3 cellular contexts compared by ENCODE assay signal in the genomic region with DNA sequence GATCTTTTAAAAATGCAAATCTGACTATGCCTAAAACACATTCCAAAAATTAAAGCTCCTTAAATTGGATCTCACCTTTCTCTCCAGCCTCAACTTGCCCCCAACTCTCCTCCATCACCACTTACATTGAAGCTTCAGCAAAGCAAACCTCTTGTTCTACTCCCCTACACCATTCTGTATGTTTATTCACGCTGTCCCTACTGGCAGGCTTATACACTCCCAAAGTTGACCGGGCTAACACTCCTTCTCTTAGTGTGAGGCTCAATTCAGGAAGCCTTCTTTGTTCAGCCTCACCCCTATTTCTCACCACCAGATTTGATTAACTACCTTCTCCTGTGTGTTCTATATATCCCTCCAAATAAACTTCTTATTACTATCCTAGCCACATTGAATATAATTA.
TF ChIP-seq lines count a peak whose summit lies in the region.

No MANE protein-coding gene starts in this region.

TF ChIP-seq in GM23338, 12 proteins besides CTCF, POLR2A, EP300 and RAD21 (continued from another document and continues in another):
- TF ChIP-seq, protein P1, sequence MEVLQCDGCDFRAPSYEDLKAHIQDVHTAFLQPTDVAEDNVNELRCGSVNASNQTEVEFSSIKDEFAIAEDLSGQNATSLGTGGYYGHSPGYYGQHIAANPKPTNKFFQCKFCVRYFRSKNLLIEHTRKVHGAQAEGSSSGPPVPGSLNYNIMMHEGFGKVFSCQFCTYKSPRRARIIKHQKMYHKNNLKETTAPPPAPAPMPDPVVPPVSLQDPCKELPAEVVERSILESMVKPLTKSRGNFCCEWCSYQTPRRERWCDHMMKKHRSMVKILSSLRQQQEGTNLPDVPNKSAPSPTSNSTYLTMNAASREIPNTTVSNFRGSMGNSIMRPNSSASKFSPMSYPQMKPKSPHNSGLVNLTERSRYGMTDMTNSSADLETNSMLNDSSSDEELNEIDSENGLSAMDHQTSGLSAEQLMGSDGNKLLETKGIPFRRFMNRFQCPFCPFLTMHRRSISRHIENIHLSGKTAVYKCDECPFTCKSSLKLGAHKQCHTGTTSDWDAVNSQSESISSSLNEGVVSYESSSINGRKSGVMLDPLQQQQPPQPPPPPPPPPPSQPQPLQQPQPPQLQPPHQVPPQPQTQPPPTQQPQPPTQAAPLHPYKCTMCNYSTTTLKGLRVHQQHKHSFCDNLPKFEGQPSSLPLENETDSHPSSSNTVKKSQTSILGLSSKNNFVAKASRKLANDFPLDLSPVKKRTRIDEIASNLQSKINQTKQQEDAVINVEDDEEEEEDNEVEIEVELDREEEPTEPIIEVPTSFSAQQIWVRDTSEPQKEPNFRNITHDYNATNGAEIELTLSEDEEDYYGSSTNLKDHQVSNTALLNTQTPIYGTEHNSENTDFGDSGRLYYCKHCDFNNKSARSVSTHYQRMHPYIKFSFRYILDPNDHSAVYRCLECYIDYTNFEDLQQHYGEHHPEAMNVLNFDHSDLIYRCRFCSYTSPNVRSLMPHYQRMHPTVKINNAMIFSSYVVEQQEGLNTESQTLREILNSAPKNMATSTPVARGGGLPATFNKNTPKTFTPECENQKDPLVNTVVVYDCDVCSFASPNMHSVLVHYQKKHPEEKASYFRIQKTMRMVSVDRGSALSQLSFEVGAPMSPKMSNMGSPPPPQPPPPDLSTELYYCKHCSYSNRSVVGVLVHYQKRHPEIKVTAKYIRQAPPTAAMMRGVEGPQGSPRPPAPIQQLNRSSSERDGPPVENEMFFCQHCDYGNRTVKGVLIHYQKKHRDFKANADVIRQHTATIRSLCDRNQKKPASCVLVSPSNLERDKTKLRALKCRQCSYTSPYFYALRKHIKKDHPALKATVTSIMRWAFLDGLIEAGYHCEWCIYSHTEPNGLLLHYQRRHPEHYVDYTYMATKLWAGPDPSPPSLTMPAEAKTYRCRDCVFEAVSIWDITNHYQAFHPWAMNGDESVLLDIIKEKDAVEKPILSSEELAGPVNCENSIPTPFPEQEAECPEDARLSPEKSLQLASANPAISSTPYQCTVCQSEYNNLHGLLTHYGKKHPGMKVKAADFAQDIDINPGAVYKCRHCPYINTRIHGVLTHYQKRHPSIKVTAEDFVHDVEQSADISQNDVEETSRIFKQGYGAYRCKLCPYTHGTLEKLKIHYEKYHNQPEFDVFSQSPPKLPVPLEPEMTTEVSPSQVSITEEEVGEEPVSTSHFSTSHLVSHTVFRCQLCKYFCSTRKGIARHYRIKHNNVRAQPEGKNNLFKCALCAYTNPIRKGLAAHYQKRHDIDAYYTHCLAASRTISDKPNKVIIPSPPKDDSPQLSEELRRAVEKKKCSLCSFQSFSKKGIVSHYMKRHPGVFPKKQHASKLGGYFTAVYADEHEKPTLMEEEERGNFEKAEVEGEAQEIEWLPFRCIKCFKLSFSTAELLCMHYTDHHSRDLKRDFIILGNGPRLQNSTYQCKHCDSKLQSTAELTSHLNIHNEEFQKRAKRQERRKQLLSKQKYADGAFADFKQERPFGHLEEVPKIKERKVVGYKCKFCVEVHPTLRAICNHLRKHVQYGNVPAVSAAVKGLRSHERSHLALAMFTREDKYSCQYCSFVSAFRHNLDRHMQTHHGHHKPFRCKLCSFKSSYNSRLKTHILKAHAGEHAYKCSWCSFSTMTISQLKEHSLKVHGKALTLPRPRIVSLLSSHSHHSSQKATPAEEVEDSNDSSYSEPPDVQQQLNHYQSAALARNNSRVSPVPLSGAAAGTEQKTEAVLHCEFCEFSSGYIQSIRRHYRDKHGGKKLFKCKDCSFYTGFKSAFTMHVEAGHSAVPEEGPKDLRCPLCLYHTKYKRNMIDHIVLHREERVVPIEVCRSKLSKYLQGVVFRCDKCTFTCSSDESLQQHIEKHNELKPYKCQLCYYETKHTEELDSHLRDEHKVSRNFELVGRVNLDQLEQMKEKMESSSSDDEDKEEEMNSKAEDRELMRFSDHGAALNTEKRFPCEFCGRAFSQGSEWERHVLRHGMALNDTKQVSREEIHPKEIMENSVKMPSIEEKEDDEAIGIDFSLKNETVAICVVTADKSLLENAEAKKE (CRISPR knock-in tag; IDR thresholded peaks at IDR 0.05) = no peak
- TF ChIP-seq ZNF114 (CRISPR knock-in tag; IDR thresholded peaks at IDR 0.05) = no peak
- TF ChIP-seq, protein P2, sequence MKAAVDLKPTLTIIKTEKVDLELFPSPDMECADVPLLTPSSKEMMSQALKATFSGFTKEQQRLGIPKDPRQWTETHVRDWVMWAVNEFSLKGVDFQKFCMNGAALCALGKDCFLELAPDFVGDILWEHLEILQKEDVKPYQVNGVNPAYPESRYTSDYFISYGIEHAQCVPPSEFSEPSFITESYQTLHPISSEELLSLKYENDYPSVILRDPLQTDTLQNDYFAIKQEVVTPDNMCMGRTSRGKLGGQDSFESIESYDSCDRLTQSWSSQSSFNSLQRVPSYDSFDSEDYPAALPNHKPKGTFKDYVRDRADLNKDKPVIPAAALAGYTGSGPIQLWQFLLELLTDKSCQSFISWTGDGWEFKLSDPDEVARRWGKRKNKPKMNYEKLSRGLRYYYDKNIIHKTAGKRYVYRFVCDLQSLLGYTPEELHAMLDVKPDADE (IDR thresholded peaks at IDR 0.05) = no peak

TF ChIP-seq in HCT116, 20 proteins besides CTCF, POLR2A, EP300 and RAD21 (continued from another document):
- no peak for TF ChIP-seq EZH2 (IDR thresholded peaks at IDR 0.05)
- TF ChIP-seq ZNF274 (IDR thresholded peaks at IDR 0.05; ENCODE audit: low read depth, low read length) = no peak
- TF ChIP-seq, protein P3, sequence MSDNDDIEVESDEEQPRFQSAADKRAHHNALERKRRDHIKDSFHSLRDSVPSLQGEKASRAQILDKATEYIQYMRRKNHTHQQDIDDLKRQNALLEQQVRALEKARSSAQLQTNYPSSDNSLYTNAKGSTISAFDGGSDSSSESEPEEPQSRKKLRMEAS (IDR thresholded peaks at IDR 0.05) = no peak
- no peak for TF ChIP-seq JUND (IDR thresholded peaks at IDR 0.05)
- no peak for TF ChIP-seq CBX3 (IDR thresholded peaks at IDR 0.05; ENCODE audit: low read depth)
- TF ChIP-seq TCF7L2 (IDR thresholded peaks at IDR 0.05; ENCODE audit: borderline replicate concordance, extremely low read depth, insufficient read depth, insufficient read length) = no peak
- TF ChIP-seq FOSL1 (IDR thresholded peaks at IDR 0.05; ENCODE audit: low read depth) = no peak

TF ChIP-seq in WTC11, 78 proteins besides CTCF, POLR2A, EP300 and RAD21 (continued from another document):
- TF ChIP-seq, protein P3 (CRISPR knock-in tag; IDR thresholded peaks at IDR 0.05) = no peak
- TF ChIP-seq, protein P4, sequence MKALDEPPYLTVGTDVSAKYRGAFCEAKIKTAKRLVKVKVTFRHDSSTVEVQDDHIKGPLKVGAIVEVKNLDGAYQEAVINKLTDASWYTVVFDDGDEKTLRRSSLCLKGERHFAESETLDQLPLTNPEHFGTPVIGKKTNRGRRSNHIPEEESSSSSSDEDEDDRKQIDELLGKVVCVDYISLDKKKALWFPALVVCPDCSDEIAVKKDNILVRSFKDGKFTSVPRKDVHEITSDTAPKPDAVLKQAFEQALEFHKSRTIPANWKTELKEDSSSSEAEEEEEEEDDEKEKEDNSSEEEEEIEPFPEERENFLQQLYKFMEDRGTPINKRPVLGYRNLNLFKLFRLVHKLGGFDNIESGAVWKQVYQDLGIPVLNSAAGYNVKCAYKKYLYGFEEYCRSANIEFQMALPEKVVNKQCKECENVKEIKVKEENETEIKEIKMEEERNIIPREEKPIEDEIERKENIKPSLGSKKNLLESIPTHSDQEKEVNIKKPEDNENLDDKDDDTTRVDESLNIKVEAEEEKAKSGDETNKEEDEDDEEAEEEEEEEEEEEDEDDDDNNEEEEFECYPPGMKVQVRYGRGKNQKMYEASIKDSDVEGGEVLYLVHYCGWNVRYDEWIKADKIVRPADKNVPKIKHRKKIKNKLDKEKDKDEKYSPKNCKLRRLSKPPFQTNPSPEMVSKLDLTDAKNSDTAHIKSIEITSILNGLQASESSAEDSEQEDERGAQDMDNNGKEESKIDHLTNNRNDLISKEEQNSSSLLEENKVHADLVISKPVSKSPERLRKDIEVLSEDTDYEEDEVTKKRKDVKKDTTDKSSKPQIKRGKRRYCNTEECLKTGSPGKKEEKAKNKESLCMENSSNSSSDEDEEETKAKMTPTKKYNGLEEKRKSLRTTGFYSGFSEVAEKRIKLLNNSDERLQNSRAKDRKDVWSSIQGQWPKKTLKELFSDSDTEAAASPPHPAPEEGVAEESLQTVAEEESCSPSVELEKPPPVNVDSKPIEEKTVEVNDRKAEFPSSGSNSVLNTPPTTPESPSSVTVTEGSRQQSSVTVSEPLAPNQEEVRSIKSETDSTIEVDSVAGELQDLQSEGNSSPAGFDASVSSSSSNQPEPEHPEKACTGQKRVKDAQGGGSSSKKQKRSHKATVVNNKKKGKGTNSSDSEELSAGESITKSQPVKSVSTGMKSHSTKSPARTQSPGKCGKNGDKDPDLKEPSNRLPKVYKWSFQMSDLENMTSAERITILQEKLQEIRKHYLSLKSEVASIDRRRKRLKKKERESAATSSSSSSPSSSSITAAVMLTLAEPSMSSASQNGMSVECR (CRISPR knock-in tag; IDR thresholded peaks at IDR 0.05; ENCODE audit: borderline replicate concordance) = no peak
- no peak for TF ChIP-seq SMAD4 (CRISPR knock-in tag; IDR thresholded peaks at IDR 0.05)
- TF ChIP-seq, protein P5, sequence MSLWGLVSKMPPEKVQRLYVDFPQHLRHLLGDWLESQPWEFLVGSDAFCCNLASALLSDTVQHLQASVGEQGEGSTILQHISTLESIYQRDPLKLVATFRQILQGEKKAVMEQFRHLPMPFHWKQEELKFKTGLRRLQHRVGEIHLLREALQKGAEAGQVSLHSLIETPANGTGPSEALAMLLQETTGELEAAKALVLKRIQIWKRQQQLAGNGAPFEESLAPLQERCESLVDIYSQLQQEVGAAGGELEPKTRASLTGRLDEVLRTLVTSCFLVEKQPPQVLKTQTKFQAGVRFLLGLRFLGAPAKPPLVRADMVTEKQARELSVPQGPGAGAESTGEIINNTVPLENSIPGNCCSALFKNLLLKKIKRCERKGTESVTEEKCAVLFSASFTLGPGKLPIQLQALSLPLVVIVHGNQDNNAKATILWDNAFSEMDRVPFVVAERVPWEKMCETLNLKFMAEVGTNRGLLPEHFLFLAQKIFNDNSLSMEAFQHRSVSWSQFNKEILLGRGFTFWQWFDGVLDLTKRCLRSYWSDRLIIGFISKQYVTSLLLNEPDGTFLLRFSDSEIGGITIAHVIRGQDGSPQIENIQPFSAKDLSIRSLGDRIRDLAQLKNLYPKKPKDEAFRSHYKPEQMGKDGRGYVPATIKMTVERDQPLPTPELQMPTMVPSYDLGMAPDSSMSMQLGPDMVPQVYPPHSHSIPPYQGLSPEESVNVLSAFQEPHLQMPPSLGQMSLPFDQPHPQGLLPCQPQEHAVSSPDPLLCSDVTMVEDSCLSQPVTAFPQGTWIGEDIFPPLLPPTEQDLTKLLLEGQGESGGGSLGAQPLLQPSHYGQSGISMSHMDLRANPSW (CRISPR knock-in tag; conservative IDR thresholded peaks at IDR 0.05; ENCODE audit: low read depth) = no peak
- TF ChIP-seq ZNF396 (CRISPR knock-in tag; IDR thresholded peaks at IDR 0.05; ENCODE audit: borderline replicate concordance) = no peak
